10 cellular contexts compared by ENCODE assay signal in genomic region chr4:79402452-79402851, GRCh38. TPM values are rescaled to one million over a fixed set of nuclear protein-coding genes. Genes with fewer than 3 reads are reported as not detected.
"Had no signal": no experiment of that assay in that cellular context is flagged by ENCODE, and none has a peak within 500 bp of the region (broad histone marks: within the 10 kb centered on the region; RNA-seq: fewer than 3 reads in every experiment).

No MANE protein-coding gene starts in this region.

- H3K36me3 Mint-ChIP-seq: IgD-negative memory B cell had no signal

- H3K4me3 Mint-ChIP-seq: HFFc6, IgD-negative memory B cell had no signal

- H3K27ac Mint-ChIP-seq: HFFc6, IgD-negative memory B cell had no signal

- H3K27ac ChIP-seq: HL-60 had no signal

- H3K4me3 ChIP-seq: HAP-1 had no signal

- FAIRE-seq: HepG2 had no signal

- H3K4me1 ChIP-seq: HAP-1 had no signal

- H3K36me3 ChIP-seq: HAP-1 had no signal

- ATAC-seq: HCT116, HepG2 had no signal

- H3K27me3 Mint-ChIP-seq: IgD-negative memory B cell had no signal

- DNase-seq: GOT3, H7, HFFc6 had no signal

- H3K9me3 ChIP-seq: HAP-1 had no signal

RNA-seq across cellular contexts. Expression of gene GK2, which starts 5.6 kb away (rescaled TPM):
- total RNA-seq: H4, H7, HepG2, HFFc6, HT1080 had no signal
- polyA plus RNA-seq: HepG2, IgD-negative memory B cell had no signal
